In genomic region chr22:19239464-19239863, GRCh38 we compare ENCODE assay signal across 30 cellular contexts. TPM values are rescaled to one million over a fixed set of nuclear protein-coding genes. Genes with fewer than 3 reads are reported as not detected.
DNase-seq lines count a peak whose midpoint lies in the region; ATAC-seq, FAIRE-seq and TF ChIP-seq lines count a peak whose summit lies in the region.
"Had no signal": no experiment of that assay in that cellular context is flagged by ENCODE, and none has a peak within 500 bp of the region (broad histone marks: within the 10 kb centered on the region; RNA-seq: fewer than 3 reads in every experiment).

No MANE protein-coding gene starts in this region.

- H3K4me1 Mint-ChIP-seq in osteocyte (ENCODE audit: unreplicated experiment), result no peaks in the 10 kb centered on the region
- H3K4me1 Mint-ChIP-seq: activated naive CD4-positive, alpha-beta T cell treated with anti-CD3 and anti-CD28 coated beads, Interleukin-2, amount 10 ng/mL, durations not matched to agents 7 days and 5 days; B cell; mesothelial cell of epicardium; naive B cell; stimulated activated naive B cell treated with anti-CD40 and anti-IgM and Interleukin-4, amounts not matched to agents 10 μg/mL and 1 μg/mL and 100 μg/mL, for 72 hours had no signal

- no peaks in the 10 kb centered on the region for H3K27me3 Mint-ChIP-seq in osteocyte (ENCODE audit: unreplicated experiment)
- H3K27me3 Mint-ChIP-seq: stimulated activated naive B cell treated with anti-CD40 and anti-IgM and Interleukin-4, amounts not matched to agents 10 μg/mL and 1 μg/mL and 100 μg/mL, for 72 hours had no signal

- no peak for TF ChIP-seq POLR2A in K562 (conservative IDR thresholded peaks at IDR 0.05)

- no peaks in the 10 kb centered on the region; the same call in 1 of the 2 replicates for H4K20me1 ChIP-seq in K562 (replicated peaks; ENCODE audit: control insufficient read depth, insufficient read depth, low read length)

- CTCF ChIA-PET in K562 (lab: Yijun Ruan, JAX; ENCODE audit: low intra/inter-chr PET ratio), result no interaction called here

- H3K4me1 ChIP-seq in K562 (replicated peaks in 1 of 2; ENCODE audit: control insufficient read depth in 2 of 2, insufficient read depth in 2 of 2, low read length in 2 of 2), result peaks cover under 1 to 4% of the 10 kb centered on the region in 2 experiments; a peak in 4 of 5 replicates
- peaks cover 19% of the 10 kb centered on the region for H3K4me1 ChIP-seq in psoas muscle
- H3K4me1 ChIP-seq in aorta (ENCODE audit: control insufficient read depth in 1 of 2, insufficient read depth in 2 of 2, low read length in 2 of 2), result no peaks in the 10 kb centered on the region

- H3K9me1 ChIP-seq in K562 (ENCODE audit: control insufficient read depth, insufficient read depth, low read length), result no peaks in the 10 kb centered on the region

- no peak for TF ChIP-seq RAD21 in K562 (CRISPR knock-in tag; conservative IDR thresholded peaks at IDR 0.05 in 1 of 2, IDR thresholded peaks at IDR 0.05 in 1 of 2)

- DNase-seq in Ammon's horn (ENCODE audit: low spot score) (peak; percentile 73), K562 (ENCODE audit: extremely low read depth in 1 of 4, low spot score in 3 of 4) (peak in 2 of 4 experiments; percentile 24 to 38), head of caudate nucleus (peak in 40 of 42 donors; percentile 22 to 83 (median 60)), psoas muscle (no peak), glomerular visceral epithelial cell (ENCODE audit: extremely low spot score) (no peak), T-helper 2 cell (no peak), osteocyte (ENCODE audit: extremely low spot score, unreplicated experiment) (no peak), aorta (no peak)
- DNase-seq: activated CD4-positive, alpha-beta T cell treated with anti-CD3 and anti-CD28 coated beads for 4 hours; activated CD8-positive, alpha-beta T cell treated with anti-CD3 and anti-CD28 coated beads, Interleukin-2, amount 10 ng/mL, durations not matched to agents 7 days and 5 days; activated naive CD4-positive, alpha-beta T cell treated with anti-CD3 and anti-CD28 coated beads, Interleukin-2, amount 10 ng/mL, durations not matched to agents 7 days and 5 days; DMS153; effector memory CD4-positive, alpha-beta T cell; GOT3; HFFc6; naive B cell; NCI-H1092; NCI-H1694 treated with DMSO at 0.1 percent for 48 hours; NCI-H446; NCI-H748 treated with DMSO at 0.1 percent for 48 hours; stimulated activated naive B cell treated with anti-CD40 and anti-IgM and Interleukin-4, amounts not matched to agents 10 μg/mL and 1 μg/mL and 100 μg/mL, for 72 hours had no signal

- 0 out of 4 replicates have a peak overlapping the region, but pooled peaks of 1 of the 2 experiments have one; percentile 31 for H3K9ac ChIP-seq in K562 (ENCODE audit: insufficient read depth in 1 of 2, low read depth in 2 of 2, low read length in 2 of 2)

- no peaks in the 10 kb centered on the region for H3K9me3 Mint-ChIP-seq in osteocyte (ENCODE audit: unreplicated experiment)
- H3K9me3 Mint-ChIP-seq: activated naive CD4-positive, alpha-beta T cell treated with anti-CD3 and anti-CD28 coated beads, Interleukin-2, amount 10 ng/mL, durations not matched to agents 7 days and 5 days; HFFc6; mesothelial cell of epicardium; naive B cell; stimulated activated naive B cell treated with anti-CD40 and anti-IgM and Interleukin-4, amounts not matched to agents 10 μg/mL and 1 μg/mL and 100 μg/mL, for 72 hours had no signal

- H3K4me3 Mint-ChIP-seq in osteocyte (ENCODE audit: unreplicated experiment), result no peak overlapping the region
- H3K4me3 Mint-ChIP-seq: activated CD8-positive, alpha-beta T cell treated with anti-CD3 and anti-CD28 coated beads, Interleukin-2, amount 10 ng/mL, durations not matched to agents 7 days and 5 days; activated naive CD4-positive, alpha-beta T cell treated with anti-CD3 and anti-CD28 coated beads, Interleukin-2, amount 10 ng/mL, durations not matched to agents 7 days and 5 days; B cell; HFFc6; mesothelial cell of epicardium; naive B cell; stimulated activated naive B cell treated with anti-CD40 and anti-IgM and Interleukin-4, amounts not matched to agents 10 μg/mL and 1 μg/mL and 100 μg/mL, for 72 hours had no signal

- H3K36me3 Mint-ChIP-seq in osteocyte (ENCODE audit: unreplicated experiment), result no peaks in the 10 kb centered on the region
- H3K36me3 Mint-ChIP-seq: activated naive CD4-positive, alpha-beta T cell treated with anti-CD3 and anti-CD28 coated beads, Interleukin-2, amount 10 ng/mL, durations not matched to agents 7 days and 5 days; mesothelial cell of epicardium; naive B cell; stimulated activated naive B cell treated with anti-CD40 and anti-IgM and Interleukin-4, amounts not matched to agents 10 μg/mL and 1 μg/mL and 100 μg/mL, for 72 hours had no signal

- H3K36me3 ChIP-seq in K562 (ENCODE audit: control insufficient read depth, insufficient read depth, low read length) (no peaks in the 10 kb centered on the region), psoas muscle (ENCODE audit: insufficient read depth in 1 of 2, low read depth in 1 of 2) (peaks cover 4 to 87% of the 10 kb centered on the region in 2 donors), aorta (ENCODE audit: control insufficient read depth in 1 of 2, insufficient read depth in 2 of 2, low read length in 1 of 2) (peaks cover 0 to 1% of the 10 kb centered on the region in 2 donors)

- no peak for FAIRE-seq in K562 (lab: Jason Lieb, UNC)
- FAIRE-seq: colon, GM19239, HTR-8/SVneo, keratinocyte, RCC 7860 had no signal

- H3K4me3 ChIP-seq in K562, result no peak overlapping the region
- H3K4me3 ChIP-seq in psoas muscle, result no peak overlapping the region
- H3K4me3 ChIP-seq in aorta (ENCODE audit: low read length in 2 of 2), result no peak overlapping the region
- H3K4me3 ChIP-seq: skin epidermis had no signal

- no peak; the same call in 2 of the 3 replicates for ATAC-seq in K562
- no peak for ATAC-seq in psoas muscle
- ATAC-seq in aorta (ENCODE audit: low FRiP score), result no peak
- ATAC-seq: activated CD8-positive, alpha-beta T cell treated with anti-CD3 and anti-CD28 coated beads, Interleukin-2, amount 10 ng/mL, durations not matched to agents 7 days and 5 days; stimulated activated naive B cell treated with anti-CD40 and anti-IgM and Interleukin-4, amounts not matched to agents 10 μg/mL and 1 μg/mL and 100 μg/mL, for 72 hours had no signal

- in situ Hi-C loops in K562 (cut with MboI), result no loop called here

- H2AFZ ChIP-seq in K562 (ENCODE audit: low read depth, low read length), result no peak overlapping the region

- TF ChIP-seq EP300 in K562 (IDR thresholded peaks at IDR 0.05; ENCODE audit: low read length), result no peak

- 30% methylated on average over 7 of the region's 7 CpGs for WGBS in K562 (ENCODE audit: insufficient coverage, low coverage, missing lambda C conversion rate)
- whole genome bisulfite sequencing in psoas muscle, 3 donors, result 91% methylated on average over 7 of the region's 7 CpGs
- 84% methylated on average over 7 of the region's 7 CpGs for WGBS in aorta, 2 donors

- intact Hi-C loops in K562 (cut with micrococcal nuclease), result no loop called here
- intact Hi-C loops in head of caudate nucleus (cut with DNase I), result no loop called here
- intact Hi-C loops in psoas muscle (cut with DNase I), result no loop called here
- intact Hi-C loops in aorta (cut with DNase I), result no loop called here

- no peak overlapping the region for H3K4me2 ChIP-seq in K562 (ENCODE audit: insufficient read depth, low read length)

- no peaks in the 10 kb centered on the region for H3K79me2 ChIP-seq in K562 (ENCODE audit: control insufficient read depth, insufficient read depth, low read length)

- TF ChIP-seq CTCF in K562 (IDR thresholded peaks at IDR 0.05 in 2 of 3, conservative IDR thresholded peaks at IDR 0.05 in 1 of 3; ENCODE audit: insufficient read depth in 2 of 3, low read depth in 1 of 3, low read length in 3 of 3) (no peak), psoas muscle (IDR thresholded peaks at IDR 0.05) (no peak), osteocyte (IDR thresholded peaks at IDR 0.05) (no peak)

- BruUV-seq in K562 (replicated peaks; lab: Mats Ljungman, UMichigan), result no TSS peak

- no peak overlapping the region for H3K27ac Mint-ChIP-seq in osteocyte (ENCODE audit: unreplicated experiment)
- H3K27ac Mint-ChIP-seq: activated CD8-positive, alpha-beta T cell treated with anti-CD3 and anti-CD28 coated beads, Interleukin-2, amount 10 ng/mL, durations not matched to agents 7 days and 5 days; activated naive CD4-positive, alpha-beta T cell treated with anti-CD3 and anti-CD28 coated beads, Interleukin-2, amount 10 ng/mL, durations not matched to agents 7 days and 5 days; B cell; mesothelial cell of epicardium; naive B cell; stimulated activated naive B cell treated with anti-CD40 and anti-IgM and Interleukin-4, amounts not matched to agents 10 μg/mL and 1 μg/mL and 100 μg/mL, for 72 hours had no signal

- POLR2A ChIA-PET in K562 (lab: Yijun Ruan, JAX), result interaction anchor here (0.5 to 3.8 kb wide), 8 partner anchors 8 to 234 kb away, joined by 3 to 21 read pairs (median 5); no protein-coding TSS in a partner anchor

- H3K9me3 ChIP-seq in K562 (replicated peaks; ENCODE audit: control insufficient read depth, insufficient read depth, low read depth, low read length), result no peaks in the 10 kb centered on the region
- H3K9me3 ChIP-seq in psoas muscle, result no peaks in the 10 kb centered on the region
- H3K9me3 ChIP-seq in aorta (ENCODE audit: control insufficient read depth, low read length), result no peaks in the 10 kb centered on the region

- no peak overlapping the region for H3K27ac ChIP-seq in K562 (ENCODE audit: extremely low read depth, low read depth, low read length)
- peak overlapping the region; percentile 58 for H3K27ac ChIP-seq in psoas muscle
- no peak overlapping the region for H3K27ac ChIP-seq in aorta (ENCODE audit: low read depth in 1 of 2, low read length in 2 of 2)
- H3K27ac ChIP-seq: skin epidermis, VCaP had no signal

- H3K27me3 ChIP-seq in K562 (ENCODE audit: control insufficient read depth in 2 of 2, insufficient read depth in 2 of 2, low read length in 2 of 2) (peaks cover 46 to 65% of the 10 kb centered on the region in 2 experiments), psoas muscle (ENCODE audit: insufficient read depth in 3 of 3, low read length in 2 of 3) (no peaks in the 10 kb centered on the region), aorta (ENCODE audit: control insufficient read depth in 1 of 2, insufficient read depth in 2 of 2, low read length in 1 of 2) (no peaks in the 10 kb centered on the region)

RNA-seq across cellular contexts. Expression of gene CLTCL1, which starts 52.1 kb away (rescaled TPM):
- total RNA-seq in K562 (2011; cell fraction: chromatin; rRNA removed; ENCODE audit: low replicate concordance), result 78.7 and 79.9 TPM in 2 replicates
- total RNA-seq in K562 (2011; cell fraction: nucleolus; rRNA removed), result 32.0 and 34.7 TPM in 2 replicates
- total RNA-seq in K562 (2011; cell fraction: nucleoplasm; rRNA removed), result 23.7 and 38.1 TPM in 2 replicates
- total RNA-seq in K562 (2014; rRNA removed) (4.3 and 5.4 TPM in 2 replicates), K562 (2014; rRNA removed; fragmentation: Illumina TruSeq; extraction: Trizol) (4.2 and 4.6 TPM in 2 replicates), K562 (2015; rRNA removed; fragmentation: Illumina TruSeq; extraction: Trizol) (3.6 and 4.5 TPM in 2 replicates), K562 (2021) (8.5 and 8.8 TPM in 2 replicates), psoas muscle (100 to 1,000 TPM in 3 of 4 donors, 10 to 100 TPM in 1; 92.6 to 253 (median 126) TPM), osteocyte (7.9 and 10.1 TPM in 2 replicates), aorta (1 to 10 TPM; 7.9 to 8.1 TPM)
- polyA plus RNA-seq in K562 (2011; rRNA removed) (11.7 and 17.0 TPM in 2 replicates), K562 (2014; fragmentation: Illumina TruSeq; extraction: Trizol) (4.3 and 5.0 TPM in 2 replicates), K562 (2014; fragmentation: Nextera tagmentation; extraction: Ambion mirVana) (1 to 10 TPM; 1.1 to 2.1 TPM), K562 (2014; rRNA removed) (5.8 and 8.8 TPM in 2 replicates), psoas muscle (10 to 100 TPM; 16.8 to 85.9 (median 78.5) TPM), aorta (1 to 10 TPM in 1 of 2 donors, under 1 TPM in 1; 0.25 to 6.0 TPM)
- polyA plus RNA-seq in K562 (2011; cell fraction: cytosol; rRNA removed), result 10.3 and 14.5 TPM in 2 replicates
- 41.1 and 49.0 TPM in 2 replicates for polyA plus RNA-seq in K562 (2011; cell fraction: nucleus; rRNA removed)
- 5.7 and 18.7 TPM in 2 replicates for polyA plus RNA-seq in K562 (2012)
- polyA minus RNA-seq in K562 (2011; rRNA and poly(A)+ RNA removed), result 25.0 and 27.6 TPM in 2 replicates
- polyA minus RNA-seq in K562 (2011; cell fraction: cytosol; rRNA and poly(A)+ RNA removed), result 12.9 and 15.0 TPM in 2 replicates
- polyA minus RNA-seq in K562 (2011; cell fraction: nucleus; rRNA and poly(A)+ RNA removed), result 18.0 and 35.4 TPM in 2 replicates

Comparison
In these comparisons a context has a peak if more than half of its experiments do, and no peak if none do; other contexts are left out.
1. DNase-seq: peak in Ammon's horn (single experiment) and head of caudate nucleus (40 of 42); none in psoas muscle (0 of 2), glomerular visceral epithelial cell (single experiment), T-helper 2 cell (0 of 5), osteocyte (single experiment) and aorta (0 of 2).